Comparison of ENCODE assay signal across 9 cellular contexts in the genomic region with DNA sequence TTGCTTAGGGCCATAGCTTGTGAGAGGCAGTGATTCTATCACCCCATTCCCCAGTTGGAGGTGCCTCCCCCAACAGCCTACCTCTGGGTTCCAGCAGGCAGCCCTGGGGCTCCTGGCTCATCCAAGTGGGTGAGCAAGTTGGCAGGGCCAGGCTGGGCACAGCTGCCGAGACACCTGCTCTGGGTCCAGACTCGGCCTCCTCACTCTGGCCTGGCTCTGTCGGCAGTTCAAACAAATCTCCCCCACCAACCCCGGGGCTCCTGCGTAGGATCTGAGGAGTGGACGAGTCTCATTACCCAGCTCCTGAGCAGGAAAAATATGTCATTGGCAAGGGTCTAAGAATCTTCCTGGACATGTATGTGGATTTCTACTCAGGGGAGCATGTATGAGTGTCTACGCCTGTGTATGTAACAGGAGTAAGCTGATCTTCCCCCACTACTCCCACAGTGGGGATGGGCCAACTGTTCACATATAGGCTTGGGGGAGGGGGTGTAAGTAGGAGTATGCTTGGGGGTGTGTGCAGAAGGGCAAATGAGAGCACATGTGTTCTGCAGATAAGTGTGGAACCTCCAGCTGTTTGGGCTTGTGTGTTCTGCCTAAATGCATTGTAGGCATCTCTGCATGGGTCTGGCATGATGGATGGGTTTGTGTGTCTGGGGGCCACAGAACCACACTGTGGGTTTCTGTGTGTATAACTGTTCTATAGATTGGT. TPM values are rescaled to one million over a fixed set of nuclear protein-coding genes. Genes with fewer than 3 reads are reported as not detected.
DNase-seq lines count a peak whose midpoint lies in the region; ATAC-seq, FAIRE-seq and TF ChIP-seq lines count a peak whose summit lies in the region.
"Had no signal": no experiment of that assay in that cellular context is flagged by ENCODE, and none has a peak within 500 bp of the region (broad histone marks: within the 10 kb centered on the region; RNA-seq: fewer than 3 reads in every experiment).

No MANE protein-coding gene starts in this region.

- H3K9me3 ChIP-seq in lung (ENCODE audit: control insufficient read depth in 2 of 2, insufficient read depth in 1 of 2, low read length in 1 of 2), result no peaks in the 10 kb centered on the region

- 41 to 72% methylated on average over 7 of the region's 7 CpGs for WGBS in lung, 2 donors

- H3K4me1 ChIP-seq in lung (ENCODE audit: control insufficient read depth in 2 of 2, insufficient read depth in 2 of 2, low read length in 2 of 2), result peaks cover 0 to 10% of the 10 kb centered on the region in 2 donors

- FAIRE-seq in H54 (lab: Jason Lieb, UNC) (no peak), HTR-8/SVneo (lab: Jason Lieb, UNC) (no peak)

- H3K4me1 Mint-ChIP-seq in central memory CD8-positive, alpha-beta T cell, result peaks cover 35% of the 10 kb centered on the region
- H3K4me1 Mint-ChIP-seq in activated CD8-positive, alpha-beta T cell treated with anti-CD3 and anti-CD28 coated beads, Interleukin-2, amount 10 ng/mL, durations not matched to agents 7 days and 5 days (ENCODE audit: low read depth), result peaks cover 33% of the 10 kb centered on the region

- H3K27ac Mint-ChIP-seq in central memory CD8-positive, alpha-beta T cell (ENCODE audit: low read depth), result no peak overlapping the region
- H3K27ac Mint-ChIP-seq in activated CD8-positive, alpha-beta T cell treated with anti-CD3 and anti-CD28 coated beads, Interleukin-2, amount 10 ng/mL, durations not matched to agents 7 days and 5 days, result no peak overlapping the region
- H3K27ac Mint-ChIP-seq: activated B cell treated with CpG ODN at 0.5 μM for 24 hours had no signal

- H3K36me3 Mint-ChIP-seq in central memory CD8-positive, alpha-beta T cell (ENCODE audit: insufficient read depth), result peaks cover 16% of the 10 kb centered on the region
- no peaks in the 10 kb centered on the region for H3K36me3 Mint-ChIP-seq in activated CD8-positive, alpha-beta T cell treated with anti-CD3 and anti-CD28 coated beads, Interleukin-2, amount 10 ng/mL, durations not matched to agents 7 days and 5 days (ENCODE audit: low read depth)

- no peak for TF ChIP-seq CTCF in lung (IDR thresholded peaks at IDR 0.05; ENCODE audit: control extremely low read depth, extremely low read depth)

- POLR2A ChIA-PET in activated CD8-positive, alpha-beta T cell treated with anti-CD3 and anti-CD28 coated beads, Interleukin-2, amount 10 ng/mL, durations not matched to agents 7 days and 5 days (lab: Charles Lee), result no interaction called here

- ATAC-seq in central memory CD8-positive, alpha-beta T cell (replicated peaks; ENCODE audit: extremely low read depth, poor library complexity, severe bottlenecking), result no peak
- ATAC-seq in lung (ENCODE audit: insufficient read depth, low FRiP score), result no peak
- no peak for ATAC-seq in GM19035 (IDR thresholded peaks at IDR 0.05; ENCODE audit: unreplicated experiment)
- no peak for ATAC-seq in GM19351 (IDR thresholded peaks at IDR 0.05; ENCODE audit: unreplicated experiment)
- no peak for ATAC-seq in activated CD8-positive, alpha-beta T cell treated with anti-CD3 and anti-CD28 coated beads, Interleukin-2, amount 10 ng/mL, durations not matched to agents 7 days and 5 days

- peak; percentile 86 for TF ChIP-seq POLR2A in H54 (IDR thresholded peaks at IDR 0.05; ENCODE audit: low read depth, low read length)

- CTCF ChIA-PET in activated CD8-positive, alpha-beta T cell treated with anti-CD3 and anti-CD28 coated beads, Interleukin-2, amount 10 ng/mL, durations not matched to agents 7 days and 5 days (lab: Charles Lee), result interaction anchor here (19.4 kb wide), 1 partner anchor 40 kb away, joined by 901 read pairs; no protein-coding TSS in a partner anchor

- H3K4me3 ChIP-seq in lung, result peak overlapping the region; percentile 94

- H3K36me3 ChIP-seq in lung (ENCODE audit: control insufficient read depth in 2 of 2, insufficient read depth in 2 of 2, low read length in 2 of 2), result no peaks in the 10 kb centered on the region

- H3K27me3 ChIP-seq in lung (ENCODE audit: control insufficient read depth, insufficient read depth), result no peaks in the 10 kb centered on the region

- H3K4me3 Mint-ChIP-seq in central memory CD8-positive, alpha-beta T cell, result peak overlapping the region; percentile 91
- no peak overlapping the region for H3K4me3 Mint-ChIP-seq in activated CD8-positive, alpha-beta T cell treated with anti-CD3 and anti-CD28 coated beads, Interleukin-2, amount 10 ng/mL, durations not matched to agents 7 days and 5 days

- H3K27ac ChIP-seq in lung (ENCODE audit: low read depth in 1 of 2, low read length in 1 of 2), result peak overlapping the region; percentile 86 to 97

- H3K27me3 Mint-ChIP-seq in central memory CD8-positive, alpha-beta T cell, result peaks cover 32% of the 10 kb centered on the region
- H3K27me3 Mint-ChIP-seq in activated CD8-positive, alpha-beta T cell treated with anti-CD3 and anti-CD28 coated beads, Interleukin-2, amount 10 ng/mL, durations not matched to agents 7 days and 5 days (ENCODE audit: low read depth), result peaks cover 50% of the 10 kb centered on the region

- no peaks in the 10 kb centered on the region for H3K9me3 Mint-ChIP-seq in central memory CD8-positive, alpha-beta T cell
- no peaks in the 10 kb centered on the region for H3K9me3 Mint-ChIP-seq in activated CD8-positive, alpha-beta T cell treated with anti-CD3 and anti-CD28 coated beads, Interleukin-2, amount 10 ng/mL, durations not matched to agents 7 days and 5 days (ENCODE audit: insufficient read depth)
- H3K9me3 Mint-ChIP-seq: activated B cell treated with CpG ODN at 0.5 μM for 24 hours had no signal

- peak; percentile 60 for DNase-seq in H54 (ENCODE audit: insufficient read length, low spot score)
- DNase-seq in NCI-H524 treated with DMSO at 0.1 percent for 48 hours (lab: John Stamatoyannopoulos, UW), result peak; percentile 86
- DNase-seq in central memory CD8-positive, alpha-beta T cell (ENCODE audit: low spot score in 2 of 2), result no peak
- peak; percentile 39 for DNase-seq in lung (ENCODE audit: low spot score)
- no peak for DNase-seq in activated CD8-positive, alpha-beta T cell treated with anti-CD3 and anti-CD28 coated beads, Interleukin-2, amount 10 ng/mL, durations not matched to agents 7 days and 5 days
- DNase-seq in HTR-8/SVneo (ENCODE audit: insufficient read length, low spot score), result no peak
- DNase-seq: activated B cell treated with CpG ODN at 0.5 μM for 24 hours had no signal

RNA-seq across cellular contexts. Expression of a gene that starts 2.0 kb away (rescaled TPM):
- 100 to 1,000 TPM; 251 to 389 TPM for total RNA-seq in lung
- 100 to 1,000 TPM; 299 to 824 TPM for polyA plus RNA-seq in lung
- under 1 TPM; 0.42 to 0.50 TPM for total RNA-seq in activated CD8-positive, alpha-beta T cell treated with anti-CD3 and anti-CD28 coated beads, Interleukin-2, amount 10 ng/mL, durations not matched to agents 7 days and 5 days

RNA-seq across cellular contexts. Expression of a gene that starts 30.6 kb away (rescaled TPM):
- 10 to 100 TPM; 14.4 to 18.8 TPM for total RNA-seq in lung
- 10 to 100 TPM; 21.0 to 51.8 TPM for polyA plus RNA-seq in lung
- total RNA-seq in activated CD8-positive, alpha-beta T cell treated with anti-CD3 and anti-CD28 coated beads, Interleukin-2, amount 10 ng/mL, durations not matched to agents 7 days and 5 days, result not detected
- total RNA-seq: activated B cell treated with CpG ODN at 0.5 μM for 24 hours had no signal

Comparison
In these comparisons a context has a peak if more than half of its experiments do, and no peak if none do; other contexts are left out.
1. DNase-seq: peak in H54 (single experiment), NCI-H524 treated with DMSO at 0.1 percent for 48 hours (single experiment) and lung (single experiment); none in central memory CD8-positive, alpha-beta T cell (0 of 2), activated CD8-positive, alpha-beta T cell treated with anti-CD3 and anti-CD28 coated beads, Interleukin-2, amount 10 ng/mL, durations not matched to agents 7 days and 5 days (single experiment) and HTR-8/SVneo (single experiment).
2. RNA of a gene that starts 2.0 kb away (total RNA-seq): 251 to 389 TPM in lung; 0.42 to 0.50 TPM in activated CD8-positive, alpha-beta T cell treated with anti-CD3 and anti-CD28 coated beads, Interleukin-2, amount 10 ng/mL, durations not matched to agents 7 days and 5 days; every median in the first group is over 100 times any median in the second.
3. RNA of a gene that starts 30.6 kb away (total RNA-seq): 14.4 to 18.8 TPM in lung; not detected in activated CD8-positive, alpha-beta T cell treated with anti-CD3 and anti-CD28 coated beads, Interleukin-2, amount 10 ng/mL, durations not matched to agents 7 days and 5 days; every median in the first group is over 10 times any median in the second.